Comparison of ENCODE assay signal across 1 cellular context in genomic region chrX:106769288-106769687, GRCh38. TPM values are rescaled to one million over a fixed set of nuclear protein-coding genes. Genes with fewer than 3 reads are reported as not detected.
"Had no signal": no experiment of that assay in that cellular context is flagged by ENCODE, and none has a peak within 500 bp of the region (broad histone marks: within the 10 kb centered on the region; RNA-seq: fewer than 3 reads in every experiment).

No MANE protein-coding gene starts in this region.

RNA-seq across cellular contexts. Expression of gene RNF128, which starts 42.8 kb away (rescaled TPM):
- total RNA-seq: H4 had no signal
